17 cellular contexts compared by ENCODE assay signal in the genomic region with DNA sequence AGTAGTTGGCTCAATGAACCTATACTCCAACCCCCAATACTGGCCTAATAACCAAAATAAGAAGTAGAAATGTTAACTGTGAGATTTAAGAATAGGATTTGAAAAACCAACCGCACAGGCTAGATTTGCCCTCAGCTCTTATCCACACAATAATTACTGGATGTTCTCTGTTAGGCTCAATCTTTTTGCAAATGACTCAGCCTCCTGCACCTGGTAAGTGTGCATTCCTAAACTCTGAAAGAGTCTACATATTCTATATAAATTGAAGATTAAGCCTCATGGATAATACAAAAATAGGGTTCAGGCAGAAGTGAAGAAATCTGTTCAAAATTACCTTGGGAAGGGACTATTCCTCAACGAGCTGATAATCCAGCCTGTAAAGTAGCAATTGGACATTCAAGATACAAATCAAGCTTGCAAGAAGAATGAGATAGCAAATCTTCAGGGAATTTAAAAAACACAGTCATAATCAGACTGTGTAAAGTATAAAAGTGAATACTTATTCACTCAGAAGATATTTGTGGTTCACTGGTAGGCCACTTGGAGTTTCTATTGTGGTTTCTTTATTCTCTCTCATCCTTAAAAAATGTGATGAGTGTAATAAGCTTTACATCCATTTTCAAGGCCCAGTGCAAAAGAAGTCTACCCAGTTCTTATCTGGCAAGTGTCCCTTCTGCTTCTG.
DNase-seq lines count a peak whose midpoint lies in the region; ATAC-seq, FAIRE-seq and TF ChIP-seq lines count a peak whose summit lies in the region.
"Had no signal": no experiment of that assay in that cellular context is flagged by ENCODE, and none has a peak within 500 bp of the region (broad histone marks: within the 10 kb centered on the region; RNA-seq: fewer than 3 reads in every experiment).

No MANE protein-coding gene starts in this region.

- no peak for FAIRE-seq in HTR-8/SVneo (lab: Jason Lieb, UNC)

- no peak overlapping the region for H3K4me3 Mint-ChIP-seq in stimulated activated naive B cell treated with anti-CD40 and anti-IgM and Interleukin-4, amounts not matched to agents 10 μg/mL and 1 μg/mL and 100 μg/mL, for 72 hours
- H3K4me3 Mint-ChIP-seq: activated T-helper 1 cell treated with anti-CD3 and anti-CD28 coated beads, Interleukin-12 subunit alpha, Interleukin-12 subunit beta, Interleukin-2, Interleukin-4 antibody, amounts not matched to agents 30 ng/mL and 10 ng/mL and 1 ng/mL, durations not matched to agents 14 hours and 24 hours and 36 hours had no signal

- H3K27ac Mint-ChIP-seq in stimulated activated naive B cell treated with anti-CD40 and anti-IgM and Interleukin-4, amounts not matched to agents 10 μg/mL and 1 μg/mL and 100 μg/mL, for 72 hours, result no peak overlapping the region
- H3K27ac Mint-ChIP-seq: activated T-helper 1 cell treated with anti-CD3 and anti-CD28 coated beads, Interleukin-12 subunit alpha, Interleukin-12 subunit beta, Interleukin-2, Interleukin-4 antibody, amounts not matched to agents 30 ng/mL and 10 ng/mL and 1 ng/mL, durations not matched to agents 14 hours and 24 hours and 36 hours had no signal

- H3K4me3 ChIP-seq in astrocyte of the cerebellum (ENCODE audit: low read depth, low read length), result peak overlapping the region; percentile 1
- H3K4me3 ChIP-seq in kidney epithelial cell (ENCODE audit: low read depth, low read length), result no peak overlapping the region
- H3K4me3 ChIP-seq: hepatocyte, prostate gland, thoracic aorta had no signal

- no peaks in the 10 kb centered on the region for H3K27me3 Mint-ChIP-seq in stimulated activated naive B cell treated with anti-CD40 and anti-IgM and Interleukin-4, amounts not matched to agents 10 μg/mL and 1 μg/mL and 100 μg/mL, for 72 hours

- ATAC-seq in Right ventricle myocardium inferior, result no peak
- no peak for ATAC-seq in stimulated activated naive B cell treated with anti-CD40 and anti-IgM and Interleukin-4, amounts not matched to agents 10 μg/mL and 1 μg/mL and 100 μg/mL, for 72 hours (replicated peaks)

- no peaks in the 10 kb centered on the region for H3K4me1 Mint-ChIP-seq in stimulated activated naive B cell treated with anti-CD40 and anti-IgM and Interleukin-4, amounts not matched to agents 10 μg/mL and 1 μg/mL and 100 μg/mL, for 72 hours

- H3K36me3 ChIP-seq in kidney epithelial cell (ENCODE audit: control insufficient read depth, insufficient read depth, low read length), result no peaks in the 10 kb centered on the region
- H3K36me3 ChIP-seq: prostate gland, thoracic aorta had no signal

- intact Hi-C loops in Right ventricle myocardium inferior (cut with DNase I), result no loop called here

- in situ Hi-C loops in astrocyte of the cerebellum (cut with HindIII; ENCODE audit: low sequenced_read_pairs), result no loop called here

- H3K27me3 ChIP-seq in kidney epithelial cell (ENCODE audit: control insufficient read depth, insufficient read depth, low read length), result no peaks in the 10 kb centered on the region
- H3K27me3 ChIP-seq: hepatocyte had no signal

- TF ChIP-seq CTCF in AG09319 (IDR thresholded peaks at IDR 0.05; ENCODE audit: low read depth, low read length) (no peak), astrocyte of the cerebellum (IDR thresholded peaks at IDR 0.05; ENCODE audit: low read depth, low read length, missing control alignments) (no peak), kidney epithelial cell (IDR thresholded peaks at IDR 0.05; ENCODE audit: insufficient read depth, low read length, poor library complexity, severe bottlenecking) (no peak)

- H3K36me3 Mint-ChIP-seq in stimulated activated naive B cell treated with anti-CD40 and anti-IgM and Interleukin-4, amounts not matched to agents 10 μg/mL and 1 μg/mL and 100 μg/mL, for 72 hours, result no peaks in the 10 kb centered on the region

- DNase-seq in AG09319 (ENCODE audit: extremely low read depth, low read depth), result peak; percentile 57
- DNase-seq in HTR-8/SVneo (ENCODE audit: insufficient read length, low spot score), result peak; percentile 37
- DNase-seq in astrocyte of the cerebellum (ENCODE audit: low read depth), result peak; percentile 93
- peak; percentile 86 for DNase-seq in kidney epithelial cell (ENCODE audit: low read depth)
- no peak for DNase-seq in stimulated activated CD4-positive, alpha-beta T cell treated with anti-CD3 and anti-CD28 coated beads, Interleukin-12 subunit alpha, Interleukin-12 subunit beta, amount 100 ng/mL, for 4 hours
- no peak for DNase-seq in Right ventricle myocardium inferior (ENCODE audit: missing footprints)
- DNase-seq in stimulated activated naive B cell treated with anti-CD40 and anti-IgM and Interleukin-4, amounts not matched to agents 10 μg/mL and 1 μg/mL and 100 μg/mL, for 72 hours, result no peak
- no peak for DNase-seq in NCI-H1436 treated with DMSO at 0.1 percent for 48 hours (lab: John Stamatoyannopoulos, UW)
- DNase-seq: activated CD4-positive, CD25-positive, alpha-beta regulatory T cell treated with anti-CD3 and anti-CD28 coated beads, Interleukin-2, amount 50 U/mL, for 72 hours; caudate nucleus; Kasumi-1; NCI-H345; Right ventricle myocardium superior had no signal

- peaks cover 0 to 1% of the 10 kb centered on the region in 2 donors for H3K9me3 Mint-ChIP-seq in stimulated activated naive B cell treated with anti-CD40 and anti-IgM and Interleukin-4, amounts not matched to agents 10 μg/mL and 1 μg/mL and 100 μg/mL, for 72 hours

Comparison
In these comparisons a context has a peak if more than half of its experiments do, and no peak if none do; other contexts are left out.
1. DNase-seq: peak in AG09319 (single experiment), HTR-8/SVneo (single experiment), astrocyte of the cerebellum (single experiment) and kidney epithelial cell (single experiment); none in stimulated activated CD4-positive, alpha-beta T cell treated with anti-CD3 and anti-CD28 coated beads, Interleukin-12 subunit alpha, Interleukin-12 subunit beta, amount 100 ng/mL, for 4 hours (single experiment), Right ventricle myocardium inferior (single experiment), stimulated activated naive B cell treated with anti-CD40 and anti-IgM and Interleukin-4, amounts not matched to agents 10 μg/mL and 1 μg/mL and 100 μg/mL, for 72 hours (single experiment) and NCI-H1436 treated with DMSO at 0.1 percent for 48 hours (single experiment).